In genomic region chr14:32722631-32723183, GRCh38 we compare ENCODE assay signal across 24 cellular contexts.
"Had no signal": no experiment of that assay in that cellular context is flagged by ENCODE, and none has a peak within 500 bp of the region (broad histone marks: within the 10 kb centered on the region; RNA-seq: fewer than 3 reads in every experiment).

No MANE protein-coding gene starts in this region.

- H3K27me3 ChIP-seq: adrenal gland, SJCRH30 had no signal

- H3K9ac ChIP-seq: SK-N-SH had no signal

- DNase-seq: activated CD4-positive, alpha-beta T cell treated with anti-CD3 and anti-CD28 coated beads for 36 hours; activated CD4-positive, alpha-beta T cell treated with anti-CD3 and anti-CD28 coated beads, Interleukin-2, amount 50 U/mL, for 1 hour; activated CD8-positive, alpha-beta memory T cell treated with anti-CD3 and anti-CD28 coated beads, Interleukin-2, amount 50 U/mL, for 48 hours; activated CD8-positive, alpha-beta T cell treated with anti-CD3 and anti-CD28 coated beads for 36 hours; activated naive CD4-positive, alpha-beta T cell treated with anti-CD3 and anti-CD28 coated beads, Interleukin-2, amount 50 U/mL, for 16 hours; activated naive CD8-positive, alpha-beta T cell treated with anti-CD3 and anti-CD28 coated beads, Interleukin-2, amount 10 ng/mL, durations not matched to agents 7 days and 5 days; activated T-cell treated with anti-CD3 and anti-CD28 coated beads, Interleukin-2, amount 50 U/mL, for 1 hour; adrenal gland; anterior cingulate cortex; IMR-90; Kasumi-1; KBM-7; NCI-H1048; NCI-H146; NCI-H187 treated with DMSO at 0.1 percent for 48 hours; NCI-H2081 treated with DMSO at 0.1 percent for 48 hours; NCI-H2171 treated with DMSO at 0.1 percent for 48 hours; NCI-H226; NCI-H526; NCI-H82; SJCRH30; SK-N-SH; T-helper 1 cell; WERI-Rb-1 had no signal

- H3K4me2 ChIP-seq: SK-N-SH had no signal

- ATAC-seq: activated CD4-positive, alpha-beta T cell treated with anti-CD3 and anti-CD28 coated beads for 36 hours; activated CD8-positive, alpha-beta T cell treated with anti-CD3 and anti-CD28 coated beads for 36 hours had no signal

- H3K27ac ChIP-seq: adrenal gland, SJCRH30, WERI-Rb-1 had no signal

- H3K4me3 ChIP-seq: adrenal gland, SJCRH30 had no signal

- H3K36me3 Mint-ChIP-seq: activated naive CD8-positive, alpha-beta T cell treated with anti-CD3 and anti-CD28 coated beads, Interleukin-2, amount 10 ng/mL, durations not matched to agents 7 days and 5 days had no signal

- H3K27ac Mint-ChIP-seq: activated CD4-positive, alpha-beta T cell treated with anti-CD3 and anti-CD28 coated beads for 36 hours; activated CD8-positive, alpha-beta T cell treated with anti-CD3 and anti-CD28 coated beads for 36 hours; activated naive CD8-positive, alpha-beta T cell treated with anti-CD3 and anti-CD28 coated beads, Interleukin-2, amount 10 ng/mL, durations not matched to agents 7 days and 5 days had no signal

- H3K36me3 ChIP-seq: adrenal gland, SJCRH30, WERI-Rb-1 had no signal

- H3K4me3 Mint-ChIP-seq: activated CD4-positive, alpha-beta T cell treated with anti-CD3 and anti-CD28 coated beads for 36 hours; activated CD8-positive, alpha-beta T cell treated with anti-CD3 and anti-CD28 coated beads for 36 hours; activated naive CD8-positive, alpha-beta T cell treated with anti-CD3 and anti-CD28 coated beads, Interleukin-2, amount 10 ng/mL, durations not matched to agents 7 days and 5 days had no signal

- H3K9me3 Mint-ChIP-seq: activated CD8-positive, alpha-beta T cell treated with anti-CD3 and anti-CD28 coated beads for 36 hours; activated naive CD8-positive, alpha-beta T cell treated with anti-CD3 and anti-CD28 coated beads, Interleukin-2, amount 10 ng/mL, durations not matched to agents 7 days and 5 days had no signal

- H3K9me3 ChIP-seq: adrenal gland, SJCRH30, SK-N-SH had no signal

- H3K27me3 Mint-ChIP-seq: activated CD8-positive, alpha-beta T cell treated with anti-CD3 and anti-CD28 coated beads for 36 hours; activated naive CD8-positive, alpha-beta T cell treated with anti-CD3 and anti-CD28 coated beads, Interleukin-2, amount 10 ng/mL, durations not matched to agents 7 days and 5 days had no signal

- H3K4me1 Mint-ChIP-seq: activated CD4-positive, alpha-beta T cell treated with anti-CD3 and anti-CD28 coated beads for 36 hours; activated naive CD8-positive, alpha-beta T cell treated with anti-CD3 and anti-CD28 coated beads, Interleukin-2, amount 10 ng/mL, durations not matched to agents 7 days and 5 days had no signal
